Comparison of ENCODE assay signal across 29 cellular contexts in genomic region chr18:28168725-28169124, GRCh38. TPM values are rescaled to one million over a fixed set of nuclear protein-coding genes. Genes with fewer than 3 reads are reported as not detected.
A peak's percentile ranks its signal among the peaks of the same experiment; 100 is the strongest.
DNase-seq lines count a peak whose midpoint lies in the region; ATAC-seq, FAIRE-seq and TF ChIP-seq lines count a peak whose summit lies in the region.
"Had no signal": no experiment of that assay in that cellular context is flagged by ENCODE, and none has a peak within 500 bp of the region (broad histone marks: within the 10 kb centered on the region; RNA-seq: fewer than 3 reads in every experiment).

No MANE protein-coding gene starts in this region.

- H3K4me1 Mint-ChIP-seq in astrocyte (ENCODE audit: low read depth, unreplicated experiment): peaks cover 51% of the 10 kb centered on the region
- H3K4me1 Mint-ChIP-seq: activated CD4-positive, alpha-beta memory T cell treated with anti-CD3 and anti-CD28 coated beads, Interleukin-2, amount 10 ng/mL, durations not matched to agents 7 days and 5 days; activated naive CD4-positive, alpha-beta T cell treated with anti-CD3 and anti-CD28 coated beads, Interleukin-2, amount 50 U/mL, for 24 hours; activated T-helper 17 cell treated with anti-CD3 and anti-CD28 coated beads, Interleukin-2, amount 50 U/mL, for 72 hours had no signal

- WGBS in heart left ventricle, 4 donors: 35 to 56% (median 44%) methylated on average over 1 of the region's 1 CpG
- 39% methylated on average over 1 of the region's 1 CpG for WGBS in HepG2 (ENCODE audit: low lambda C conversion rate)
- 70% methylated on average over 1 of the region's 1 CpG for WGBS in smooth muscle cell (ENCODE audit: low lambda C conversion rate)
- 73 to 75% methylated on average over 1 of the region's 1 CpG for WGBS in gastroesophageal sphincter (ENCODE audit: low coverage in 1 of 2), 2 donors
- WGBS in tibial nerve, 2 donors: 73 to 79% methylated on average over 1 of the region's 1 CpG
- WGBS in adrenal gland, 4 donors: 33 to 58% (median 41%) methylated on average over 1 of the region's 1 CpG

- H3F3A ChIP-seq in smooth muscle cell (ENCODE audit: low read depth): no peaks in the 10 kb centered on the region

- H3K9me3 ChIP-seq in heart left ventricle: no peaks in the 10 kb centered on the region
- H3K9me3 ChIP-seq in astrocyte (ENCODE audit: insufficient read depth, low read depth, low read length): no peaks in the 10 kb centered on the region
- no peaks in the 10 kb centered on the region for H3K9me3 ChIP-seq in HepG2 (ENCODE audit: low read length)
- H3K9me3 ChIP-seq in smooth muscle cell (replicated peaks; ENCODE audit: low read depth): no peaks in the 10 kb centered on the region
- H3K9me3 ChIP-seq in gastroesophageal sphincter: no peaks in the 10 kb centered on the region
- no peaks in the 10 kb centered on the region for H3K9me3 ChIP-seq in tibial nerve
- no peaks in the 10 kb centered on the region for H3K9me3 ChIP-seq in adrenal gland (replicated peaks in 1 of 3)
- H3K9me3 ChIP-seq: lower lobe of right lung, mucosa of descending colon, sigmoid colon, SJSA1, suprapubic skin, vagina had no signal

- TF ChIP-seq CTCF in heart left ventricle (IDR thresholded peaks at IDR 0.05) (no peak), astrocyte (IDR thresholded peaks at IDR 0.05; ENCODE audit: insufficient read depth, low read depth, low read length) (no peak), HepG2 (CRISPR knock-in tag; IDR thresholded peaks at IDR 0.05) (no peak), smooth muscle cell (IDR thresholded peaks at IDR 0.05; ENCODE audit: borderline replicate concordance, insufficient read depth, poor library complexity, severe bottlenecking) (no peak), gastroesophageal sphincter (IDR thresholded peaks at IDR 0.05) (no peak), tibial nerve (IDR thresholded peaks at IDR 0.05) (no peak), adrenal gland (IDR thresholded peaks at IDR 0.05) (no peak)

- H3K4me3 Mint-ChIP-seq in astrocyte (ENCODE audit: unreplicated experiment): peak overlapping the region; percentile 46
- H3K4me3 Mint-ChIP-seq: activated CD4-positive, alpha-beta memory T cell treated with anti-CD3 and anti-CD28 coated beads, Interleukin-2, amount 10 ng/mL, durations not matched to agents 7 days and 5 days; activated naive CD4-positive, alpha-beta T cell treated with anti-CD3 and anti-CD28 coated beads, Interleukin-2, amount 50 U/mL, for 24 hours; activated T-helper 17 cell treated with anti-CD3 and anti-CD28 coated beads, Interleukin-2, amount 50 U/mL, for 72 hours; CD4-positive, alpha-beta T cell had no signal

- DNase-seq in heart left ventricle: no peak
- DNase-seq in left ventricle myocardium superior: no peak
- no peak for DNase-seq in astrocyte (ENCODE audit: low read depth)
- no peak for DNase-seq in HepG2 (ENCODE audit: low spot score)
- no peak for DNase-seq in smooth muscle cell (lab: John Stamatoyannopoulos, UW; ENCODE audit: unreplicated experiment)
- DNase-seq in tibial nerve (ENCODE audit: low spot score in 2 of 2): no peak
- DNase-seq in adrenal gland: no peak
- DNase-seq: activated CD4-positive, alpha-beta memory T cell treated with anti-CD3 and anti-CD28 coated beads, Interleukin-2, amount 10 ng/mL, durations not matched to agents 7 days and 5 days; activated CD8-positive, alpha-beta memory T cell treated with anti-CD3 and anti-CD28 coated beads, Interleukin-2, amount 50 U/mL, for 48 hours; AML-193; CD4-positive, alpha-beta T cell; lower lobe of right lung; mucosa of descending colon; NCI-H1417; NCI-H2029 treated with DMSO at 0.1 percent for 48 hours; NCI-H226; RPMI8226; sigmoid colon; stimulated activated naive CD4-positive, alpha-beta T cell had no signal

- POLR2A ChIA-PET in HepG2 (lab: Yijun Ruan, JAX): no interaction called here

- H3K27me3 ChIP-seq in heart left ventricle (peaks cover 0 to 10% (median 0%) of the 10 kb centered on the region in 9 donors), astrocyte (ENCODE audit: insufficient read depth, low read length) (no peaks in the 10 kb centered on the region), HepG2 (ENCODE audit: control insufficient read depth in 1 of 2, insufficient read depth in 2 of 2, low read length in 2 of 2) (no peaks in the 10 kb centered on the region), smooth muscle cell (ENCODE audit: low read depth) (no peaks in the 10 kb centered on the region), gastroesophageal sphincter (peaks cover 11% of the 10 kb centered on the region), tibial nerve (peaks cover 0 to 9% of the 10 kb centered on the region in 2 donors), adrenal gland (no peaks in the 10 kb centered on the region)
- H3K27me3 ChIP-seq: SJSA1, vagina had no signal

- TF ChIP-seq EP300 in HepG2 (IDR thresholded peaks at IDR 0.05; ENCODE audit: low read depth in 2 of 2, low read length in 2 of 2) (no peak), HepG2 (CRISPR knock-in tag; IDR thresholded peaks at IDR 0.05; ENCODE audit: borderline replicate concordance) (no peak), gastroesophageal sphincter (IDR thresholded peaks at IDR 0.05) (no peak), tibial nerve (IDR thresholded peaks at IDR 0.05) (no peak)

- peaks cover 4% of the 10 kb centered on the region for H3K36me3 Mint-ChIP-seq in astrocyte (ENCODE audit: low read depth, unreplicated experiment)
- H3K36me3 Mint-ChIP-seq: activated naive CD4-positive, alpha-beta T cell treated with anti-CD3 and anti-CD28 coated beads, Interleukin-2, amount 50 U/mL, for 24 hours had no signal

- intact Hi-C loops in heart left ventricle (cut with DNase I) (loop anchor here in 3 of 10 donors (2.0 to 10.0 kb wide), 2 partner anchors 54 to 56 kb away; no protein-coding TSS in a partner anchor), left ventricle myocardium superior (cut with micrococcal nuclease) (no loop called here), HepG2 (cut with micrococcal nuclease; ENCODE audit: unreplicated experiment) (no loop called here), adrenal gland (cut with DNase I) (no loop called here)

- no peak for TF ChIP-seq RAD21 in HepG2 (CRISPR knock-in tag; IDR thresholded peaks at IDR 0.05)

- FAIRE-seq in astrocyte (lab: Jason Lieb, UNC): no peak
- no peak for FAIRE-seq in HepG2 (lab: Jason Lieb, UNC)
- FAIRE-seq: H1, islet of Langerhans, K562 had no signal

- no TSS peak for BruUV-seq in HepG2 (replicated peaks; lab: Mats Ljungman, UMichigan)

- H3K36me3 ChIP-seq in heart left ventricle (peaks cover 0 to 2% (median 0%) of the 10 kb centered on the region in 9 donors), astrocyte (ENCODE audit: insufficient read depth, low read length) (peaks cover 13% of the 10 kb centered on the region), HepG2 (replicated peaks in 1 of 2; ENCODE audit: control insufficient read depth in 1 of 2, insufficient read depth in 2 of 2, low read length in 2 of 2) (peaks cover 0 to 2% of the 10 kb centered on the region in 2 experiments; a peak in 1 of 5 replicates), smooth muscle cell (ENCODE audit: low read depth) (no peaks in the 10 kb centered on the region), gastroesophageal sphincter (no peaks in the 10 kb centered on the region), tibial nerve (no peaks in the 10 kb centered on the region), adrenal gland (replicated peaks in 1 of 2) (no peaks in the 10 kb centered on the region)
- H3K36me3 ChIP-seq: lower lobe of right lung, sigmoid colon, suprapubic skin, vagina had no signal

- H3K9me3 Mint-ChIP-seq in astrocyte (ENCODE audit: unreplicated experiment): no peaks in the 10 kb centered on the region
- H3K9me3 Mint-ChIP-seq: activated T-helper 17 cell treated with anti-CD3 and anti-CD28 coated beads, Interleukin-2, amount 50 U/mL, for 72 hours had no signal

- H3K9ac ChIP-seq in astrocyte (ENCODE audit: low read length): no peak overlapping the region
- 0 out of 2 replicates have a peak overlapping the region, but pooled peaks have one; percentile 11 for H3K9ac ChIP-seq in HepG2 (ENCODE audit: insufficient read depth, low read depth, low read length)
- no peak overlapping the region for H3K9ac ChIP-seq in smooth muscle cell (ENCODE audit: low read depth)

- H4K20me1 ChIP-seq in astrocyte (ENCODE audit: insufficient read depth, low read length) (peaks cover 86% of the 10 kb centered on the region), HepG2 (ENCODE audit: insufficient read depth, low read length) (no peaks in the 10 kb centered on the region; the same call in 1 of the 2 replicates), smooth muscle cell (ENCODE audit: low read depth) (peaks cover 92% of the 10 kb centered on the region)

- ATAC-seq in heart left ventricle (no peak), left ventricle myocardium superior (no peak), HepG2 (no peak), gastroesophageal sphincter (no peak)
- ATAC-seq: activated CD4-positive, CD25-positive, alpha-beta regulatory T cell treated with anti-CD3 and anti-CD28 coated beads, Interleukin-2, amount 50 U/mL, for 24 hours; activated T-helper 17 cell treated with anti-CD3 and anti-CD28 coated beads, Interleukin-2, amount 50 U/mL, for 72 hours; K562; lower lobe of right lung; mucosa of descending colon had no signal

- H3K4me2 ChIP-seq in astrocyte (ENCODE audit: low read length) (peak overlapping the region; percentile 7), HepG2 (ENCODE audit: low read depth, low read length) (peak overlapping the region; percentile 55), smooth muscle cell (peak overlapping the region; percentile 42)

- H3K27me3 Mint-ChIP-seq in astrocyte (ENCODE audit: low read depth, unreplicated experiment): no peaks in the 10 kb centered on the region
- H3K27me3 Mint-ChIP-seq: activated CD4-positive, alpha-beta memory T cell treated with anti-CD3 and anti-CD28 coated beads, Interleukin-2, amount 10 ng/mL, durations not matched to agents 7 days and 5 days; activated T-helper 17 cell treated with anti-CD3 and anti-CD28 coated beads, Interleukin-2, amount 50 U/mL, for 72 hours had no signal

- H3K4me1 ChIP-seq in heart left ventricle (peaks cover 0 to 30% (median 4%) of the 10 kb centered on the region in 12 donors), astrocyte (ENCODE audit: insufficient read depth, low read length) (peaks cover 19% of the 10 kb centered on the region), HepG2 (ENCODE audit: insufficient read depth, low read length) (peaks cover 88% of the 10 kb centered on the region), smooth muscle cell (ENCODE audit: low read depth) (peaks cover 43% of the 10 kb centered on the region), gastroesophageal sphincter (no peaks in the 10 kb centered on the region), tibial nerve (no peaks in the 10 kb centered on the region), adrenal gland (replicated peaks in 1 of 2) (peaks cover 8 to 41% of the 10 kb centered on the region in 2 donors)
- H3K4me1 ChIP-seq: lower lobe of right lung, sigmoid colon, SJSA1, suprapubic skin, vagina had no signal

- TF ChIP-seq POLR2A in heart left ventricle (IDR thresholded peaks at IDR 0.05) (no peak), HepG2 (IDR thresholded peaks at IDR 0.05; ENCODE audit: insufficient read depth in 1 of 2, low read depth in 2 of 2, low read length in 2 of 2) (no peak), gastroesophageal sphincter (IDR thresholded peaks at IDR 0.05) (no peak), tibial nerve (IDR thresholded peaks at IDR 0.05) (no peak), adrenal gland (IDR thresholded peaks at IDR 0.05) (no peak)

- H3K4me3 ChIP-seq in heart left ventricle (peak overlapping the region in 6 of 12 donors; percentile 3 to 81 (median 18)), astrocyte (ENCODE audit: insufficient read depth, low read depth, low read length) (no peak overlapping the region), HepG2 (replicated peaks in 1 of 3; ENCODE audit: insufficient read depth in 1 of 3, low read depth in 2 of 3, low read length in 3 of 3) (peak overlapping the region in 2 of 3 experiments; percentile 30 to 52; a peak in 3 of 6 replicates), smooth muscle cell (peak overlapping the region; percentile 4), gastroesophageal sphincter (no peak overlapping the region), tibial nerve (no peak overlapping the region), adrenal gland (no peak overlapping the region)
- H3K4me3 ChIP-seq: K562, lower lobe of right lung, mucosa of descending colon, sigmoid colon, SJSA1, suprapubic skin, vagina had no signal

- CTCF ChIA-PET in HepG2 (lab: Yijun Ruan, JAX; ENCODE audit: low intra/inter-chr PET ratio, low total read pairs): no interaction called here

- peaks cover 100% of the 10 kb centered on the region for H3K79me2 ChIP-seq in astrocyte (ENCODE audit: insufficient read depth, low read length)
- H3K79me2 ChIP-seq in HepG2 (ENCODE audit: insufficient read depth, low read length): peaks cover 88% of the 10 kb centered on the region
- peaks cover 99% of the 10 kb centered on the region for H3K79me2 ChIP-seq in smooth muscle cell (ENCODE audit: low read depth)

- H3K27ac Mint-ChIP-seq in astrocyte (ENCODE audit: unreplicated experiment): peak overlapping the region; percentile 59
- H3K27ac Mint-ChIP-seq: activated CD4-positive, alpha-beta memory T cell treated with anti-CD3 and anti-CD28 coated beads, Interleukin-2, amount 10 ng/mL, durations not matched to agents 7 days and 5 days; activated naive CD4-positive, alpha-beta T cell treated with anti-CD3 and anti-CD28 coated beads, Interleukin-2, amount 50 U/mL, for 24 hours; activated T-helper 17 cell treated with anti-CD3 and anti-CD28 coated beads, Interleukin-2, amount 50 U/mL, for 72 hours; CD4-positive, alpha-beta T cell had no signal

- H2AFZ ChIP-seq in astrocyte (ENCODE audit: low read depth, low read length): no peak overlapping the region
- H2AFZ ChIP-seq in HepG2 (ENCODE audit: low read length): no peak overlapping the region
- H2AFZ ChIP-seq in smooth muscle cell (ENCODE audit: low read depth): no peak overlapping the region

- in situ Hi-C loops in HepG2 (cut with HindIII; ENCODE audit: extremely low pct_ligation_motif_present, low pct_unique_long_range_greater_than_20kb): no loop called here

- H3K27ac ChIP-seq in heart left ventricle: peak overlapping the region in 8 of 12 donors; percentile 5 to 97 (median 72)
- no peak overlapping the region for H3K27ac ChIP-seq in astrocyte (ENCODE audit: low read depth, low read length)
- H3K27ac ChIP-seq in HepG2 (ENCODE audit: extremely low read length, insufficient read depth, low read length): peak overlapping the region; percentile 65
- H3K27ac ChIP-seq in smooth muscle cell (ENCODE audit: low read depth): peak overlapping the region; percentile 12
- H3K27ac ChIP-seq in gastroesophageal sphincter: no peak overlapping the region
- no peak overlapping the region for H3K27ac ChIP-seq in tibial nerve
- peak overlapping the region in 1 of 5 donors; percentile 15 for H3K27ac ChIP-seq in adrenal gland
- H3K27ac ChIP-seq: lower lobe of right lung, sigmoid colon, SJSA1, suprapubic skin, vagina had no signal

RNA-seq across cellular contexts. Expression of gene CDH2, which starts 8.2 kb away (rescaled TPM):
- total RNA-seq in heart left ventricle (100 to 1,000 TPM; 313 to 594 (median 411) TPM), left ventricle myocardium superior (321 TPM), astrocyte (326 and 363 TPM in 2 replicates), HepG2 (2016; rRNA removed; fragmentation: Illumina TruSeq; extraction: Trizol) (14.6 and 18.6 TPM in 2 replicates), smooth muscle cell (239 and 251 TPM in 2 replicates), gastroesophageal sphincter (10 to 100 TPM in 3 of 4 donors, 1 to 10 TPM in 1; 9.8 to 52.9 (median 17.8) TPM), tibial nerve (1 to 10 TPM; 3.9 to 9.8 (median 7.5) TPM), adrenal gland (100 to 1,000 TPM; 106 to 305 (median 143) TPM)
- polyA plus RNA-seq in heart left ventricle (100 to 1,000 TPM in 1 of 2 donors, 10 to 100 TPM in 1; 62.5 to 169 TPM), HepG2 (2011; rRNA removed) (27.6 and 36.1 TPM in 2 replicates), smooth muscle cell (132 and 169 TPM in 2 replicates), adrenal gland (100 to 1,000 TPM in 1 of 3 donors, 10 to 100 TPM in 2; 13.9 to 166 (median 15.4) TPM)
- total RNA-seq in HepG2 (2016; cell fraction: cytosol; rRNA removed; fragmentation: Illumina TruSeq; extraction: Trizol; ENCODE audit: low read depth): 2.2 TPM in 2 replicates
- 13.2 and 17.8 TPM in 2 replicates for total RNA-seq in HepG2 (2016; cell fraction: insoluble cytoplasmic fraction; rRNA removed; fragmentation: Illumina TruSeq; extraction: Trizol)
- total RNA-seq in HepG2 (2016; cell fraction: membrane; rRNA removed; fragmentation: Illumina TruSeq; extraction: Trizol): 6.8 and 7.7 TPM in 2 replicates
- 26.3 and 30.4 TPM in 2 replicates for total RNA-seq in HepG2 (2016; cell fraction: nucleus; rRNA removed; fragmentation: Illumina TruSeq; extraction: Trizol)
- polyA plus RNA-seq in HepG2 (2011; cell fraction: cytosol; rRNA removed): 26.1 and 29.9 TPM in 2 replicates
- polyA plus RNA-seq in HepG2 (2011; cell fraction: nucleus; rRNA removed): 12.8 and 13.4 TPM in 2 replicates
- polyA plus RNA-seq in HepG2 (2012): 71.4 and 72.2 TPM in 2 replicates
- polyA plus RNA-seq in HepG2 (2016; cell fraction: cytosol; fragmentation: Illumina TruSeq; extraction: Trizol; ENCODE audit: low read depth): 1.3 TPM in 2 replicates
- 12.0 and 12.8 TPM in 2 replicates for polyA plus RNA-seq in HepG2 (2016; cell fraction: insoluble cytoplasmic fraction; fragmentation: Illumina TruSeq; extraction: Trizol; ENCODE audit: low read depth)
- polyA plus RNA-seq in HepG2 (2016; cell fraction: membrane; fragmentation: Illumina TruSeq; extraction: Trizol; ENCODE audit: low read depth): 3.5 and 4.5 TPM in 2 replicates
- 23.8 and 24.4 TPM in 2 replicates for polyA plus RNA-seq in HepG2 (2016; cell fraction: nucleus; fragmentation: Illumina TruSeq; extraction: Trizol; ENCODE audit: insufficient read depth, low read depth)
- polyA minus RNA-seq in HepG2 (2011; rRNA and poly(A)+ RNA removed; ENCODE audit: low replicate concordance): 0.23 and 58.1 TPM in 2 replicates
- polyA minus RNA-seq in HepG2 (2011; cell fraction: cytosol; rRNA and poly(A)+ RNA removed): 47.6 and 51.6 TPM in 2 replicates
- polyA minus RNA-seq in HepG2 (2011; cell fraction: nucleus; rRNA and poly(A)+ RNA removed): 50.2 and 52.5 TPM in 2 replicates
- total RNA-seq: activated CD4-positive, alpha-beta memory T cell treated with anti-CD3 and anti-CD28 coated beads, Interleukin-2, amount 10 ng/mL, durations not matched to agents 7 days and 5 days; CD4-positive, alpha-beta T cell had no signal
- polyA plus RNA-seq: K562 had no signal

Comparison
In these comparisons a context has a peak if more than half of its experiments do, and no peak if none do; other contexts are left out.
1. H3K27ac ChIP-seq: peak in heart left ventricle (8 of 12), HepG2 (single experiment) and smooth muscle cell (single experiment); none in astrocyte (single experiment), gastroesophageal sphincter (0 of 4) and tibial nerve (0 of 4).
2. H3K4me3 ChIP-seq: peak in HepG2 (2 of 3) and smooth muscle cell (single experiment); none in astrocyte (single experiment), gastroesophageal sphincter (0 of 2), tibial nerve (0 of 4) and adrenal gland (0 of 4).
3. Peak in every context shown above with its lines, with median percentiles within 50 percentile points of each other: H3K4me2 ChIP-seq.